Comparison of ENCODE assay signal across 8 cellular contexts in the genomic region with DNA sequence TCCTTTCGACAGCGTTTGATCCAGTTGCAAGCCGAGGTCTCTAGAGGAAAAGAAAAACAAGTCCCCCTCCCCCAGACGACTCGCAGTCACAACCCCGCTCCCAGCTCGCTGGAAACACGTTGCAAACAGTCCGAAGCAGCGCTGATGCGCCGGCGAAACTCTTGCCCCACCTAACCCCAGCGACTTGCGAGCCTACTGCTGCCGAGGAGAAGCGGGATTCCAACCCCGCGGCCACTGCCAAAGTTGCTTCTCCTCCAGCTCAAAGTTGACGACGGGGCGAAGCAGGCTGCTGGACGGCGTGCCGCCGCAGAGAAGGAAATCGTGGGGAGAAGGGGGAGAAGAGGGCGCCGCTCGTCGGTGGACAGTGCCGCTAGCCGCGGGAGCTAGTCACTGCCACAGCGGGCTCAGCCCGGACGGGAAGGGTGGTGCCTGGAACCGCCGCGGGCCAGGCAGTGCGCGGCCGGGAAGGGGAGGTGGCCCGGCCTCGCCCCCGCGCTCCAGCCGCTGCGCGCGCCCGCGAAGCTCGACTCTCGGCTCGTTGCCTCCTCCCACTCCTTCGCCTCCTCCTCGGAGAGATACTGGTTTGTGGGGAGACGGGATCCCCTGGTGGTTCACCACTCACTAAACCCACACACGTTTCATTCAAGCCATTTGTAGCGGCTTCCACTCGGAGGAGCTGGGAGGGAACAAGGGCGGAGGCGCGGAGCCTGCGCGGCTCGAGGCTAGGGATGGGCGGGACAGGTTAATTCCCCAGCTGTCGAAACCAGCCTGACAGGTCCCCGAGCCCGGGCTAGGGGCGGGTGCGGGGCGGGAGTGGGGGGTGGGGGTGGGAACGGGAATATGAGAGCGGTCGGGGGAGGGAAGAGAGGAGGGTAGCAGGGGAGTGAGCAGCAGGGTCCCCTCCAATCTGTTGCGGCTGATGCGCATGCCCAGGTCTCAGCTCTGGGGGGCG. TPM values are rescaled to one million over a fixed set of nuclear protein-coding genes. Genes with fewer than 3 reads are reported as not detected.
DNase-seq lines count a peak whose midpoint lies in the region; ATAC-seq and TF ChIP-seq lines count a peak whose summit lies in the region.

A gene with protein sequence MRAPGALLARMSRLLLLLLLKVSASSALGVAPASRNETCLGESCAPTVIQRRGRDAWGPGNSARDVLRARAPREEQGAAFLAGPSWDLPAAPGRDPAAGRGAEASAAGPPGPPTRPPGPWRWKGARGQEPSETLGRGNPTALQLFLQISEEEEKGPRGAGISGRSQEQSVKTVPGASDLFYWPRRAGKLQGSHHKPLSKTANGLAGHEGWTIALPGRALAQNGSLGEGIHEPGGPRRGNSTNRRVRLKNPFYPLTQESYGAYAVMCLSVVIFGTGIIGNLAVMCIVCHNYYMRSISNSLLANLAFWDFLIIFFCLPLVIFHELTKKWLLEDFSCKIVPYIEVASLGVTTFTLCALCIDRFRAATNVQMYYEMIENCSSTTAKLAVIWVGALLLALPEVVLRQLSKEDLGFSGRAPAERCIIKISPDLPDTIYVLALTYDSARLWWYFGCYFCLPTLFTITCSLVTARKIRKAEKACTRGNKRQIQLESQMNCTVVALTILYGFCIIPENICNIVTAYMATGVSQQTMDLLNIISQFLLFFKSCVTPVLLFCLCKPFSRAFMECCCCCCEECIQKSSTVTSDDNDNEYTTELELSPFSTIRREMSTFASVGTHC (minus strand): TSS at position 392 of the 952 bp plus-strand sequence. CDS start 816 bp downstream, outside the sequence.

- peaks cover 22% of the 10 kb centered on the region; the same call in 1 of the 2 replicates for H3K4me1 ChIP-seq in PC-3 (ENCODE audit: insufficient read depth, low read length)
- H3K4me1 ChIP-seq in hepatocyte (ENCODE audit: insufficient read depth): peaks cover 18% of the 10 kb centered on the region
- H3K4me1 ChIP-seq in psoas muscle: no peaks in the 10 kb centered on the region

- peak within 1 kb of the TSS; percentile 75 for H3K27ac ChIP-seq in PC-3 (ENCODE audit: low read length)
- H3K27ac ChIP-seq in hepatocyte: peak within 1 kb of the TSS; percentile 62
- H3K27ac ChIP-seq in psoas muscle: no peak within 1 kb of the TSS

- no peaks in the 10 kb centered on the region for H3K27me3 ChIP-seq in PC-3 (ENCODE audit: low read length)
- peaks cover 23% of the 10 kb centered on the region for H3K27me3 ChIP-seq in hepatocyte
- peaks cover 0 to 36% (median 7%) of the 10 kb centered on the region in 3 donors for H3K27me3 ChIP-seq in psoas muscle (ENCODE audit: insufficient read depth in 3 of 3, low read length in 2 of 3)

- no peaks in the 10 kb centered on the region for H3F3A ChIP-seq in PC-3 (ENCODE audit: low read length, unreplicated experiment)

- H4K20me1 ChIP-seq in PC-3 (ENCODE audit: low read length) (peaks cover 19% of the 10 kb centered on the region), hepatocyte (ENCODE audit: insufficient read depth, poor library complexity, severe bottlenecking) (no peaks in the 10 kb centered on the region)

- H3K4me3 Mint-ChIP-seq in Calu3 (ENCODE audit: low read depth, unreplicated experiment): peak within 1 kb of the TSS; percentile 80

- DNase-seq in Calu3 (peak; percentile 85), PC-3 (peak; percentile 86), astrocyte of the hippocampus (ENCODE audit: low read depth, low spot score) (peak; percentile 73), hepatocyte (ENCODE audit: low spot score) (peak; percentile 84), psoas muscle (peak; percentile 44 to 73), mesenteric fat pad (ENCODE audit: low spot score) (no peak)

- peak; percentile 9 for TF ChIP-seq CTCF in Calu3 (IDR thresholded peaks at IDR 0.05; ENCODE audit: unreplicated experiment)
- peak; percentile 42 for TF ChIP-seq CTCF in PC-3 (conservative IDR thresholded peaks at IDR 0.05; ENCODE audit: low read depth, low read length)
- peak; percentile 38 for TF ChIP-seq CTCF in hepatocyte (IDR thresholded peaks at IDR 0.05; ENCODE audit: poor library complexity)
- TF ChIP-seq CTCF in psoas muscle (IDR thresholded peaks at IDR 0.05): no peak

- CTCF ChIA-PET in Calu3 (lab: Charles Lee) (interaction anchor here (0.5 to 2.5 kb wide), 9 partner anchors 13 to 1272 kb away, joined by 3 to 13 read pairs (median 3); no protein-coding TSS in a partner anchor), PC-3 (lab: Charles Lee) (interaction anchor here (0.6 to 1.8 kb wide), 20 partner anchors 15 to 611 kb away, joined by 3 to 11 read pairs (median 4); no protein-coding TSS in a partner anchor)

- H3K9me3 Mint-ChIP-seq in Calu3 (ENCODE audit: low read depth, unreplicated experiment): no peaks in the 10 kb centered on the region

- peak within 1 kb of the TSS; percentile 79 for H3K9ac ChIP-seq in PC-3 (ENCODE audit: low read length)

- intact Hi-C loops in Calu3 (cut with micrococcal nuclease; ENCODE audit: unreplicated experiment): loop anchor here (5.0 kb wide), 3 partner anchors 103 to 593 kb away; no protein-coding TSS in a partner anchor
- intact Hi-C loops in PC-3 (cut with micrococcal nuclease): loop anchor here (1.0 to 5.0 kb wide), 7 partner anchors 75 to 608 kb away; no protein-coding TSS in a partner anchor
- intact Hi-C loops in psoas muscle (cut with DNase I): no loop called here

- peak within 1 kb of the TSS; percentile 95 for H3K4me2 ChIP-seq in PC-3 (ENCODE audit: low read length)
- peak within 1 kb of the TSS; percentile 95 for H3K4me2 ChIP-seq in hepatocyte

- H3K36me3 Mint-ChIP-seq in Calu3 (ENCODE audit: insufficient read depth, unreplicated experiment): peaks cover 29% of the 10 kb centered on the region

- POLR2A ChIA-PET in PC-3 (lab: Charles Lee; ENCODE audit: unreplicated experiment): interaction anchor here (1.0 kb wide), 1 partner anchor 48 kb away, joined by 3 read pairs; no protein-coding TSS in a partner anchor

- H3K9me2 ChIP-seq in PC-3 (replicated peaks; ENCODE audit: low read length) (no peaks in the 10 kb centered on the region), hepatocyte (replicated peaks; ENCODE audit: insufficient read depth) (no peaks in the 10 kb centered on the region)

- H3K4me3 ChIP-seq in PC-3 (ENCODE audit: low read length) (peak within 1 kb of the TSS; percentile 92), hepatocyte (peak within 1 kb of the TSS; percentile 57), psoas muscle (peak within 1 kb of the TSS; percentile 64)

- WGBS in hepatocyte (ENCODE audit: low lambda C conversion rate, missing lambda C conversion rate): 1% methylated on average over 75 of the region's 81 CpGs
- 2% methylated on average over 64 to 81 of the region's 81 CpGs for WGBS in psoas muscle, 3 donors

- H3K4me1 Mint-ChIP-seq in Calu3 (ENCODE audit: low read depth, unreplicated experiment): peaks cover 15% of the 10 kb centered on the region

- ATAC-seq in GM19463 (IDR thresholded peaks at IDR 0.05; ENCODE audit: unreplicated experiment) (peak; percentile 74), HG03565 (IDR thresholded peaks at IDR 0.05; ENCODE audit: unreplicated experiment) (peak; percentile 68), PC-3 (peak; percentile 88), psoas muscle (peak; percentile 60 to 91 (median 86))

- BruUV-seq in Calu3 (replicated peaks; lab: Mats Ljungman, UMichigan) (no TSS peak), PC-3 (replicated peaks; lab: Mats Ljungman, UMichigan) (no TSS peak)

- no peaks in the 10 kb centered on the region for H3K27me3 Mint-ChIP-seq in Calu3 (ENCODE audit: unreplicated experiment)

- H3K36me3 ChIP-seq in PC-3 (ENCODE audit: low read depth, low read length) (no peaks in the 10 kb centered on the region), hepatocyte (replicated peaks; ENCODE audit: insufficient read depth, low read depth) (no peaks in the 10 kb centered on the region), psoas muscle (ENCODE audit: insufficient read depth in 1 of 2, low read depth in 1 of 2) (no peaks in the 10 kb centered on the region)

- H3K9me3 ChIP-seq in PC-3 (ENCODE audit: low read length) (no peaks in the 10 kb centered on the region), hepatocyte (ENCODE audit: low read depth) (no peaks in the 10 kb centered on the region), psoas muscle (no peaks in the 10 kb centered on the region)

- H3K27ac Mint-ChIP-seq in Calu3 (ENCODE audit: unreplicated experiment): peak within 1 kb of the TSS; percentile 15

- peaks cover 47% of the 10 kb centered on the region for H3K79me2 ChIP-seq in PC-3 (ENCODE audit: low read length)
- no peaks in the 10 kb centered on the region for H3K79me2 ChIP-seq in hepatocyte

- H2AFZ ChIP-seq in PC-3 (ENCODE audit: low read length): peak within 1 kb of the TSS; percentile 97
- peak within 1 kb of the TSS; percentile 89 for H2AFZ ChIP-seq in hepatocyte

RNA-seq across cellular contexts. Expression of the gene that starts here (rescaled TPM):
- 7.5 and 7.9 TPM in 2 replicates for total RNA-seq in Calu3 (2022)
- 10.5 and 14.3 TPM in 2 replicates for total RNA-seq in PC-3 (2014; rRNA removed)
- 5.8 and 8.8 TPM in 2 replicates for total RNA-seq in hepatocyte
- polyA plus RNA-seq in hepatocyte: 3.6 and 4.7 TPM in 2 replicates
- under 1 TPM; 0.09 to 0.63 (median 0.34) TPM for total RNA-seq in psoas muscle
- under 1 TPM; 0.41 to 0.89 (median 0.70) TPM for polyA plus RNA-seq in psoas muscle
- total RNA-seq in mesenteric fat pad: not detected

Comparison
In these comparisons a context has a peak if more than half of its experiments do, and no peak if none do; other contexts are left out.
1. Peak in DNase-seq, ATAC-seq and H3K4me3 ChIP-seq in psoas muscle; RNA of the gene not detected or under 1 TPM.
2. intact Hi-C loops: an anchor here in Calu3 (5.0 kb wide) and PC-3 (1.0 to 5.0 kb wide); none called in psoas muscle.